In the genomic region with DNA sequence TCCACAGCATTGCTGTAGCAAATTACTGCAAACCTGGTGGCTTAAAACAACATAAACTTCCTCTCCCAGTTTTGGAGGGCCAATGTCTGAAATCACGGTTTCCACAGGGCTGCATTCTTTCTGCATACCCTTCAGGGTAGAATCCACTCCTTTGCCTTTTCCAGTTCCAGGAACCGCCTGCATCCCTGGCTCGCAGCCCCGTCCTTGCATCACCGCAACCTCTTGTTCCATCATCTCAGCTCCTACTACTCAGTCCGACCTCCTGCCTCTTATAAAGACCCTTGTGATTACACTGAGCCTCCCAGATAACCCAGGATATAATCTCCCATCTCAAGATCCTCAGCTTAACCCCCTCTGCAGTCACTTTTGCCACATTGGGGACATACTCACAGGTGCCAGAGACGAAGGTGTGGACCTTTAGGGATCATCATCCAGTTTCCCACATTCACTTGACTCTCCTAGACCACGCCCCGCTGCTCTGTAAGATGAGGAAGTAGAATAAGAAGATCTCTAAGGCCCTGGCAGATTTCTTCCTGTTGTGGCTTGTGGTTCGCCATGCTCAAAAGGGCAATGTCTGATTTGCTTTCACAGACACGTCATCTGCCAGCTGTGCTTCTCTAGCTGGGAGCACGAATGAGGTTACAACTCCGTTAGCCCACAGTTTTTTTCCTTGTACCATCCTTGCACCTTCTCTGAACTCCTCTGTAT, we compare ENCODE assay signal across 9 cellular contexts.
DNase-seq lines count a peak whose midpoint lies in the region; ATAC-seq, FAIRE-seq and TF ChIP-seq lines count a peak whose summit lies in the region.
"Had no signal": no experiment of that assay in that cellular context is flagged by ENCODE, and none has a peak within 500 bp of the region (broad histone marks: within the 10 kb centered on the region; RNA-seq: fewer than 3 reads in every experiment).

No MANE protein-coding gene starts in this region.

- peak overlapping the region; percentile 45 for H2AFZ ChIP-seq in HCT116 (ENCODE audit: low read depth, low read length, poor library complexity, severe bottlenecking)

- RAD21 ChIA-PET in HCT116 (lab: Charles Lee; ENCODE audit: low non-redundant PET in 1 of 2, low total read pairs in 2 of 2, uncharacterized antibody in 2 of 2, unreplicated experiment in 2 of 2): no interaction called here

- no TSS peak for BruUV-seq in HCT116 (replicated peaks; lab: Mats Ljungman, UMichigan)

- CTCF ChIA-PET in CD4-positive, alpha-beta memory T cell (lab: Charles Lee; ENCODE audit: partially characterized antibody): no interaction called here
- CTCF ChIA-PET in HCT116 (lab: Charles Lee): no interaction called here

- no peak for TF ChIP-seq POLR2A in HCT116 (IDR thresholded peaks at IDR 0.05; ENCODE audit: borderline replicate concordance, extremely low read depth, insufficient read depth, insufficient read length)

- H3K9me3 Mint-ChIP-seq in CD4-positive, alpha-beta memory T cell: peaks cover 0 to 2% (median 0%) of the 10 kb centered on the region in 8 donors

- TF ChIP-seq CTCF in HCT116 (IDR thresholded peaks at IDR 0.05 in 2 of 3, conservative IDR thresholded peaks at IDR 0.05 in 1 of 3; ENCODE audit: borderline replicate concordance in 1 of 3, insufficient read depth in 1 of 3, low read depth in 2 of 3, low read length in 2 of 3): no peak
- no peak for TF ChIP-seq CTCF in bronchial epithelial cell (IDR thresholded peaks at IDR 0.05; ENCODE audit: insufficient read depth, low read length, severe bottlenecking)

- H3K9ac ChIP-seq in HCT116 (ENCODE audit: low read length): no peak overlapping the region

- H3K79me2 ChIP-seq in HCT116 (ENCODE audit: insufficient read depth, low read length): no peaks in the 10 kb centered on the region

- no peaks in the 10 kb centered on the region for H3K36me3 Mint-ChIP-seq in CD4-positive, alpha-beta memory T cell

- POLR2A ChIA-PET in CD4-positive, alpha-beta memory T cell (lab: Charles Lee; ENCODE audit: partially characterized antibody): no interaction called here
- POLR2A ChIA-PET in HCT116 (lab: Charles Lee): no interaction called here

- intact Hi-C loops in CD4-positive, alpha-beta memory T cell (cut with micrococcal nuclease): no loop called here
- intact Hi-C loops in HCT116 (cut with micrococcal nuclease): no loop called here

- H3K27ac Mint-ChIP-seq in CD4-positive, alpha-beta memory T cell: peak overlapping the region; percentile 3 to 74 (median 23)

- H3K9me2 ChIP-seq in HCT116 (ENCODE audit: insufficient read depth): no peaks in the 10 kb centered on the region

- H4K20me1 ChIP-seq in HCT116 (ENCODE audit: insufficient read depth): no peaks in the 10 kb centered on the region

- peak overlapping the region; percentile 5 to 71 (median 63) for H3K4me3 Mint-ChIP-seq in CD4-positive, alpha-beta memory T cell

- H3K4me1 Mint-ChIP-seq in CD4-positive, alpha-beta memory T cell: peaks cover 10 to 14% (median 12%) of the 10 kb centered on the region in 4 donors

- peaks cover 2% of the 10 kb centered on the region in 2 donors for H3K27me3 Mint-ChIP-seq in CD4-positive, alpha-beta memory T cell

- TF ChIP-seq RAD21 in HCT116 (IDR thresholded peaks at IDR 0.05; ENCODE audit: low read depth): no peak

- H3K27ac ChIP-seq in CD4-positive, alpha-beta memory T cell (ENCODE audit: low read depth, low read length): no peak overlapping the region
- H3K27ac ChIP-seq in HCT116 (ENCODE audit: low read depth, low read length): no peak overlapping the region
- H3K27ac ChIP-seq: neutrophil had no signal

- FAIRE-seq in bronchial epithelial cell (lab: Jason Lieb, UNC): peak; percentile 90

- peak overlapping the region in 1 of 2 donors; percentile 24 for H3K4me3 ChIP-seq in CD4-positive, alpha-beta memory T cell (ENCODE audit: low read length in 2 of 2)
- H3K4me3 ChIP-seq in HCT116 (replicated peaks in 1 of 2; ENCODE audit: low read depth in 1 of 2, low read length in 2 of 2): no peak overlapping the region
- H3K4me3 ChIP-seq in bronchial epithelial cell (ENCODE audit: low read depth, low read length): no peak overlapping the region

- peak; percentile 52 to 75 (median 65) for DNase-seq in CD4-positive, alpha-beta memory T cell
- no peak for DNase-seq in HCT116 (ENCODE audit: low read depth, low spot score)
- DNase-seq in SKM-1 (lab: John Stamatoyannopoulos, UW; ENCODE audit: unreplicated experiment): peak; percentile 45
- DNase-seq in bronchial epithelial cell (ENCODE audit: low read depth): peak; percentile 67
- DNase-seq in stimulated activated CD4-positive, alpha-beta T cell treated with anti-CD3 and anti-CD28 coated beads, TNF-alpha, amount 100 ng/mL, for 48 hours (ENCODE audit: low read depth in 3 of 3): peak in 2 of 3 donors; percentile 11 to 22
- no peak for DNase-seq in NCI-H128 (lab: John Stamatoyannopoulos, UW; ENCODE audit: unreplicated experiment)
- no peak for DNase-seq in NCI-H82 (lab: John Stamatoyannopoulos, UW)

- no peaks in the 10 kb centered on the region for H3K36me3 ChIP-seq in CD4-positive, alpha-beta memory T cell (ENCODE audit: insufficient read depth, low read length)
- H3K36me3 ChIP-seq in HCT116 (ENCODE audit: control insufficient read depth in 1 of 2, insufficient read depth in 2 of 2, low read length in 2 of 2) (no peaks in the 10 kb centered on the region), bronchial epithelial cell (ENCODE audit: control insufficient read depth, insufficient read depth, low read length) (no peaks in the 10 kb centered on the region)
- H3K36me3 ChIP-seq: neutrophil had no signal

- peaks cover 19% of the 10 kb centered on the region for H3K4me1 ChIP-seq in CD4-positive, alpha-beta memory T cell (ENCODE audit: insufficient read depth, low read length)
- peaks cover 17 to 23% of the 10 kb centered on the region in 2 experiments for H3K4me1 ChIP-seq in HCT116 (ENCODE audit: control insufficient read depth in 1 of 2, insufficient read depth in 2 of 2, low read length in 2 of 2)

- ATAC-seq in HCT116: no peak
- no peak for ATAC-seq in HG02870 (IDR thresholded peaks at IDR 0.05; ENCODE audit: unreplicated experiment)

- H3K27me3 ChIP-seq in CD4-positive, alpha-beta memory T cell (ENCODE audit: insufficient read depth, low read length): no peaks in the 10 kb centered on the region
- no peaks in the 10 kb centered on the region for H3K27me3 ChIP-seq in HCT116 (ENCODE audit: insufficient read depth, low read length)
- H3K27me3 ChIP-seq in bronchial epithelial cell (ENCODE audit: control insufficient read depth, insufficient read depth, low read length): no peaks in the 10 kb centered on the region

- H3K4me2 ChIP-seq in HCT116 (ENCODE audit: low read length): no peak overlapping the region

- no peaks in the 10 kb centered on the region for H3K9me3 ChIP-seq in CD4-positive, alpha-beta memory T cell (ENCODE audit: control insufficient read depth in 1 of 2, low read length in 2 of 2)
- H3K9me3 ChIP-seq in HCT116 (ENCODE audit: control insufficient read depth in 1 of 2, insufficient read depth in 1 of 2, low read depth in 1 of 2, low read length in 2 of 2): no peaks in the 10 kb centered on the region
- H3K9me3 ChIP-seq: neutrophil had no signal

TF ChIP-seq in HCT116, 20 proteins besides CTCF, POLR2A, EP300 and RAD21:
- no peak for TF ChIP-seq YY1 (IDR thresholded peaks at IDR 0.05; ENCODE audit: extremely low read depth, insufficient replicate concordance, low read depth, low read length)
- no peak for TF ChIP-seq JUND (IDR thresholded peaks at IDR 0.05)
- no peak for TF ChIP-seq TCF7L2 (IDR thresholded peaks at IDR 0.05; ENCODE audit: borderline replicate concordance, extremely low read depth, insufficient read depth, insufficient read length)
- TF ChIP-seq EZH2 (IDR thresholded peaks at IDR 0.05): no peak
- TF ChIP-seq SRF (IDR thresholded peaks at IDR 0.05; ENCODE audit: low read depth): no peak
- no peak for TF ChIP-seq ZBTB33 (IDR thresholded peaks at IDR 0.05; ENCODE audit: extremely low read depth, insufficient replicate concordance, low read length)
- TF ChIP-seq EZH2phosphoT487 (IDR thresholded peaks at IDR 0.05; ENCODE audit: borderline replicate concordance): no peak
- no peak for TF ChIP-seq ELF1 (IDR thresholded peaks at IDR 0.05; ENCODE audit: borderline replicate concordance, low read depth)
- no peak for TF ChIP-seq ATF3 (IDR thresholded peaks at IDR 0.05)
- no peak for TF ChIP-seq FOSL1 (IDR thresholded peaks at IDR 0.05; ENCODE audit: low read depth)
- no peak for TF ChIP-seq CBX3 (IDR thresholded peaks at IDR 0.05; ENCODE audit: low read depth)
TF ChIP-seq in HCT116: peak in this region for 0.

Comparison
In these comparisons a context has a peak if more than half of its experiments do, and no peak if none do; other contexts are left out.
1. DNase-seq: peak in CD4-positive, alpha-beta memory T cell (5 of 5), SKM-1 (single experiment), bronchial epithelial cell (single experiment) and stimulated activated CD4-positive, alpha-beta T cell treated with anti-CD3 and anti-CD28 coated beads, TNF-alpha, amount 100 ng/mL, for 48 hours (2 of 3); none in HCT116 (single experiment), NCI-H128 (single experiment) and NCI-H82 (single experiment).